In genomic region chr15:79373728-79374127, GRCh38 we compare ENCODE assay signal across 23 cellular contexts.
"Had no signal": no experiment of that assay in that cellular context is flagged by ENCODE, and none has a peak within 500 bp of the region (broad histone marks: within the 10 kb centered on the region; RNA-seq: fewer than 3 reads in every experiment).

No MANE protein-coding gene starts in this region.

- H3K9me3 ChIP-seq: colonic mucosa, left ventricle myocardium inferior, lower lobe of right lung, mucosa of descending colon, right atrium auricular region, suprapubic skin, thyroid gland, upper lobe of left lung, uterus had no signal

- H3K27me3 Mint-ChIP-seq: naive thymus-derived CD8-positive, alpha-beta T cell had no signal

- H3K27me3 ChIP-seq: colonic mucosa, hepatocyte, right atrium auricular region, suprapubic skin, thyroid gland, upper lobe of left lung, uterus had no signal

- H3K79me2 ChIP-seq: hepatocyte had no signal

- DNase-seq: colonic mucosa; dermis blood vessel endothelial cell; effector CD4-positive, alpha-beta T cell; foreskin melanocyte; head of caudate nucleus; kidney; left cardiac atrium; left ventricle myocardium inferior; lower lobe of right lung; mucosa of descending colon; naive thymus-derived CD8-positive, alpha-beta T cell; posterior cingulate gyrus; stimulated activated CD4-positive, alpha-beta T cell treated with anti-CD3 and anti-CD28 coated beads, Interleukin-4, amount 100 ng/mL, for 1 hour; stimulated activated CD8-positive, alpha-beta memory T cell treated with anti-CD3 and anti-CD28 coated beads, Interleukin-4, amount 100 ng/mL, for 48 hours; stimulated activated naive CD8-positive, alpha-beta T cell treated with anti-CD3 and anti-CD28 coated beads, Interleukin-15, Interleukin-2, amounts not matched to agents 100 U/mL and 50 U/mL, for 24 hours; thyroid gland; upper lobe of left lung; uterus had no signal

- H3K4me1 ChIP-seq: colonic mucosa, left ventricle myocardium inferior, lower lobe of right lung, suprapubic skin, thyroid gland, upper lobe of left lung, uterus had no signal

- FAIRE-seq: kidney had no signal

- H3K4me3 Mint-ChIP-seq: naive thymus-derived CD8-positive, alpha-beta T cell; neural crest cell; stimulated activated effector memory CD8-positive, alpha-beta T cell treated with anti-CD3 and anti-CD28 coated beads, Interleukin-12 subunit alpha, Interleukin-12 subunit beta, amount 100 ng/mL, for 72 hours had no signal

- H3K4me2 ChIP-seq: hepatocyte had no signal

- H3K9me3 Mint-ChIP-seq: naive thymus-derived CD8-positive, alpha-beta T cell; stimulated activated effector memory CD8-positive, alpha-beta T cell treated with anti-CD3 and anti-CD28 coated beads, Interleukin-12 subunit alpha, Interleukin-12 subunit beta, amount 100 ng/mL, for 72 hours had no signal

- ATAC-seq: lower lobe of right lung; mucosa of descending colon; naive thymus-derived CD8-positive, alpha-beta T cell; stimulated activated effector memory CD8-positive, alpha-beta T cell treated with anti-CD3 and anti-CD28 coated beads, Interleukin-12 subunit alpha, Interleukin-12 subunit beta, amount 100 ng/mL, for 72 hours; stimulated activated naive CD8-positive, alpha-beta T cell treated with anti-CD3 and anti-CD28 coated beads, Interleukin-15, Interleukin-2, amounts not matched to agents 100 U/mL and 50 U/mL, for 24 hours had no signal

- H3K36me3 Mint-ChIP-seq: naive thymus-derived CD8-positive, alpha-beta T cell; stimulated activated effector memory CD8-positive, alpha-beta T cell treated with anti-CD3 and anti-CD28 coated beads, Interleukin-12 subunit alpha, Interleukin-12 subunit beta, amount 100 ng/mL, for 72 hours had no signal

- H3K36me3 ChIP-seq: colonic mucosa, left ventricle myocardium inferior, lower lobe of right lung, right atrium auricular region, suprapubic skin, thyroid gland, upper lobe of left lung, uterus had no signal

- H3K27ac ChIP-seq: colonic mucosa, hepatocyte, left ventricle myocardium inferior, lower lobe of right lung, right atrium auricular region, suprapubic skin, thyroid gland, upper lobe of left lung, uterus had no signal

- H3K4me3 ChIP-seq: colonic mucosa, hepatocyte, left ventricle myocardium inferior, lower lobe of right lung, mucosa of descending colon, right atrium auricular region, suprapubic skin, thyroid gland, upper lobe of left lung, uterus had no signal

- H3K27ac Mint-ChIP-seq: naive thymus-derived CD8-positive, alpha-beta T cell; stimulated activated effector memory CD8-positive, alpha-beta T cell treated with anti-CD3 and anti-CD28 coated beads, Interleukin-12 subunit alpha, Interleukin-12 subunit beta, amount 100 ng/mL, for 72 hours had no signal

- H2AFZ ChIP-seq: hepatocyte had no signal
